Comparison of ENCODE assay signal across 26 cellular contexts in the genomic region with DNA sequence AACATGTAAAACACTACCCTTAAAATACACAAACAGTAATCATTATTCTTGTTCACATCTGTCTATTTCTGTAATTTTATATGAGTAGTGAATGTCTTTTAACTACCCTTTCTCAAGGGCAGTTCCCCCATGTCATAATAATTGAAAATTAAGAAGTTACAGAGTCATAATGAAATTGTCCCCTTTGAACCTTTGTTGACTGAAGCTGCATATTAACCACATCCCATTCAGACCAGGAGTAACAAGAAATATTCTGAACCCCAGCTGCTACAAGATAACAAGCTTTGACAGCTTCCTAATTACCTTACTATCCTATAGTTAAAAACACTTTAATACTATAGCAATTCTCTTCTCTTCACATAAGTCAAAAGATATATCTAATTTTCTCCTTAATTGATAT.
"Had no signal": no experiment of that assay in that cellular context is flagged by ENCODE, and none has a peak within 500 bp of the region (broad histone marks: within the 10 kb centered on the region; RNA-seq: fewer than 3 reads in every experiment).

No MANE protein-coding gene starts in this region.

- DNase-seq: colonic mucosa; cortex of kidney; effector CD8-positive, alpha-beta T cell; effector memory CD8-positive, alpha-beta T cell; endodermal cell; erythroblast; esophagus squamous epithelium; foreskin fibroblast; foreskin melanocyte; gastrocnemius medialis; glutamatergic neuron; head of caudate nucleus; heart right ventricle; hippocampal formation; left cardiac atrium; left lung; left ventricle myocardium superior; lower lobe of right lung; mesenchymal stem cell; mucosa of descending colon; naive B cell had no signal

- H3K27ac ChIP-seq: colonic mucosa, epithelial cell of prostate, esophagus squamous epithelium, gastrocnemius medialis, heart right ventricle, left lung, lower lobe of right lung had no signal

- H3K36me3 ChIP-seq: colonic mucosa, esophagus squamous epithelium, gastrocnemius medialis, heart right ventricle, left lung, lower lobe of right lung had no signal

- FAIRE-seq: endometrium, islet of Langerhans, keratinocyte had no signal

- H3K4me3 ChIP-seq: colonic mucosa, esophagus squamous epithelium, gastrocnemius medialis, heart right ventricle, left lung, lower lobe of right lung, mucosa of descending colon had no signal

- ATAC-seq: effector memory CD8-positive, alpha-beta T cell; esophagus mucosa; gastrocnemius medialis; heart right ventricle; left cardiac atrium; left lung; left ventricle myocardium superior; lower lobe of right lung; mucosa of descending colon had no signal

- H3K27me3 ChIP-seq: colonic mucosa, esophagus squamous epithelium, gastrocnemius medialis, heart right ventricle, left lung had no signal

- H3K9me3 ChIP-seq: colonic mucosa, esophagus squamous epithelium, gastrocnemius medialis, heart right ventricle, left lung, lower lobe of right lung, mucosa of descending colon had no signal

- H3K4me1 ChIP-seq: colonic mucosa, esophagus squamous epithelium, gastrocnemius medialis, heart right ventricle, left lung, lower lobe of right lung had no signal
